In genomic region chr1:15703562-15703961, GRCh38 we compare ENCODE assay signal across 9 cellular contexts. TPM values are rescaled to one million over a fixed set of nuclear protein-coding genes. Genes with fewer than 3 reads are reported as not detected.
DNase-seq lines count a peak whose midpoint lies in the region; ATAC-seq, FAIRE-seq and TF ChIP-seq lines count a peak whose summit lies in the region.
"Had no signal": no experiment of that assay in that cellular context is flagged by ENCODE, and none has a peak within 500 bp of the region (broad histone marks: within the 10 kb centered on the region; RNA-seq: fewer than 3 reads in every experiment).

No MANE protein-coding gene starts in this region.

- H3K27me3 ChIP-seq in K562 (ENCODE audit: control insufficient read depth in 2 of 2, insufficient read depth in 2 of 2, low read length in 2 of 2) (no peaks in the 10 kb centered on the region), right atrium auricular region (no peaks in the 10 kb centered on the region)

- no peak overlapping the region for H3K4me3 Mint-ChIP-seq in endothelial cell (ENCODE audit: unreplicated experiment)

- no peak for FAIRE-seq in K562 (lab: Jason Lieb, UNC)

- in situ Hi-C loops in K562 (cut with MboI), result no loop called here

- H3K79me2 ChIP-seq in K562 (ENCODE audit: control insufficient read depth, insufficient read depth, low read length), result peaks cover 56% of the 10 kb centered on the region

- H3K27ac Mint-ChIP-seq in endothelial cell (ENCODE audit: unreplicated experiment), result no peak overlapping the region

- no peak overlapping the region; the same call in 2 of the 3 replicates for H3K27ac ChIP-seq in K562 (ENCODE audit: extremely low read depth, low read depth, low read length)
- H3K27ac ChIP-seq in right atrium auricular region, result peak overlapping the region; percentile 80 to 88

- no peaks in the 10 kb centered on the region for H3K9me1 ChIP-seq in K562 (ENCODE audit: control insufficient read depth, insufficient read depth, low read length)

- peaks cover 7% of the 10 kb centered on the region for H3K36me3 Mint-ChIP-seq in endothelial cell (ENCODE audit: low read depth, unreplicated experiment)

- CTCF ChIA-PET in K562 (lab: Yijun Ruan, JAX; ENCODE audit: low intra/inter-chr PET ratio), result no interaction called here

- peaks cover 27% of the 10 kb centered on the region for H3K4me1 Mint-ChIP-seq in endothelial cell (ENCODE audit: unreplicated experiment)

- peak; percentile 47 for ATAC-seq in K562
- ATAC-seq in HG02840 (IDR thresholded peaks at IDR 0.05; ENCODE audit: low FRiP score, unreplicated experiment), result no peak

- BruUV-seq in K562 (replicated peaks; lab: Mats Ljungman, UMichigan), result no TSS peak

- no peak for TF ChIP-seq EP300 in K562 (IDR thresholded peaks at IDR 0.05; ENCODE audit: low read length)

- peaks cover 24% of the 10 kb centered on the region; the same call in 2 of the 3 replicates for H3K36me3 ChIP-seq in K562 (ENCODE audit: control insufficient read depth, insufficient read depth, low read length)
- no peaks in the 10 kb centered on the region for H3K36me3 ChIP-seq in right atrium auricular region

- POLR2A ChIA-PET in K562 (lab: Yijun Ruan, JAX), result interaction anchor here (0.6 kb wide), 1 partner anchor 287 kb away, joined by 3 read pairs; no protein-coding TSS in a partner anchor

- TF ChIP-seq CTCF in K562 (IDR thresholded peaks at IDR 0.05 in 2 of 3, conservative IDR thresholded peaks at IDR 0.05 in 1 of 3; ENCODE audit: insufficient read depth in 2 of 3, low read depth in 1 of 3, low read length in 3 of 3) (no peak), right atrium auricular region (IDR thresholded peaks at IDR 0.05) (no peak), retinal pigment epithelial cell (conservative IDR thresholded peaks at IDR 0.05; ENCODE audit: low read depth, low read length) (no peak), endothelial cell (IDR thresholded peaks at IDR 0.05; ENCODE audit: unreplicated experiment) (no peak)

- no peak overlapping the region for H3K4me3 ChIP-seq in K562
- peak overlapping the region in 1 of 2 donors; percentile 1 for H3K4me3 ChIP-seq in right atrium auricular region
- peak overlapping the region; percentile 14 for H3K4me3 ChIP-seq in retinal pigment epithelial cell (ENCODE audit: low read length)

- peaks cover 7% of the 10 kb centered on the region for H4K20me1 ChIP-seq in K562 (replicated peaks; ENCODE audit: control insufficient read depth, insufficient read depth, low read length)

- WGBS in K562 (ENCODE audit: insufficient coverage, low coverage, missing lambda C conversion rate), result 74% methylated on average over 9 of the region's 9 CpGs

- peak overlapping the region in 1 of 2 experiments; percentile 66; a peak in 2 of 4 replicates for H3K9ac ChIP-seq in K562 (ENCODE audit: insufficient read depth in 1 of 2, low read depth in 2 of 2, low read length in 2 of 2)

- DNase-seq in EL (peak; percentile 87), K562 (ENCODE audit: extremely low read depth in 1 of 4, low spot score in 3 of 4) (no peak), right atrium auricular region (ENCODE audit: low spot score) (peak; percentile 86), retinal pigment epithelial cell (ENCODE audit: low read depth) (peak; percentile 94), GOT3 (lab: John Stamatoyannopoulos, UW) (no peak), endothelial cell (ENCODE audit: low spot score) (no peak)
- no peak for DNase-seq in stimulated activated CD4-positive, alpha-beta T cell treated with anti-CD3 and anti-CD28 coated beads, Interleukin-4, amount 100 ng/mL, for 1 hour
- DNase-seq: NCI-H510A had no signal

- H3K9me3 Mint-ChIP-seq in endothelial cell (ENCODE audit: unreplicated experiment), result no peaks in the 10 kb centered on the region

- no peak for TF ChIP-seq RAD21 in K562 (CRISPR knock-in tag; conservative IDR thresholded peaks at IDR 0.05 in 1 of 2, IDR thresholded peaks at IDR 0.05 in 1 of 2)

- H3K9me3 ChIP-seq in K562 (replicated peaks; ENCODE audit: control insufficient read depth, insufficient read depth, low read depth, low read length) (no peaks in the 10 kb centered on the region), right atrium auricular region (no peaks in the 10 kb centered on the region)

- peaks cover 0 to 11% of the 10 kb centered on the region in 2 experiments; a peak in 2 of 5 replicates for H3K4me1 ChIP-seq in K562 (replicated peaks in 1 of 2; ENCODE audit: control insufficient read depth in 2 of 2, insufficient read depth in 2 of 2, low read length in 2 of 2)
- peaks cover 0 to 75% of the 10 kb centered on the region in 2 donors for H3K4me1 ChIP-seq in right atrium auricular region

- intact Hi-C loops in K562 (cut with micrococcal nuclease), result no loop called here

- H2AFZ ChIP-seq in K562 (ENCODE audit: low read depth, low read length), result no peak overlapping the region

- H3K4me2 ChIP-seq in K562 (ENCODE audit: insufficient read depth, low read length), result no peak overlapping the region

- TF ChIP-seq POLR2A in K562 (conservative IDR thresholded peaks at IDR 0.05), result no peak

- H3K27me3 Mint-ChIP-seq in endothelial cell (ENCODE audit: unreplicated experiment), result no peaks in the 10 kb centered on the region

RNA-seq across cellular contexts. Expression of gene PLEKHM2, which starts 19.4 kb away (rescaled TPM):
- total RNA-seq in K562 (2011; cell fraction: chromatin; rRNA removed; ENCODE audit: low replicate concordance), result 33.4 and 106 TPM in 2 replicates
- total RNA-seq in K562 (2011; cell fraction: nucleolus; rRNA removed), result 69.5 and 71.2 TPM in 2 replicates
- total RNA-seq in K562 (2011; cell fraction: nucleoplasm; rRNA removed), result 36.4 and 44.3 TPM in 2 replicates
- 28.6 and 36.7 TPM in 2 replicates for total RNA-seq in K562 (2014; rRNA removed)
- total RNA-seq in K562 (2014; rRNA removed; fragmentation: Illumina TruSeq; extraction: Trizol), result 7.8 and 15.6 TPM in 2 replicates
- 33.2 and 34.3 TPM in 2 replicates for total RNA-seq in K562 (2015; rRNA removed; fragmentation: Illumina TruSeq; extraction: Trizol)
- 63.7 and 65.3 TPM in 2 replicates for total RNA-seq in K562 (2021)
- 34.9 and 54.1 TPM in 2 replicates for polyA plus RNA-seq in K562 (2011; rRNA removed)
- polyA plus RNA-seq in K562 (2011; cell fraction: cytosol; rRNA removed), result 50.7 and 63.4 TPM in 2 replicates
- 122 and 150 TPM in 2 replicates for polyA plus RNA-seq in K562 (2011; cell fraction: nucleus; rRNA removed)
- polyA plus RNA-seq in K562 (2012), result 43.7 and 66.8 TPM in 2 replicates
- polyA plus RNA-seq in K562 (2014; fragmentation: Illumina TruSeq; extraction: Trizol), result 35.1 and 47.8 TPM in 2 replicates
- under 1 TPM; 0.27 to 0.78 TPM for polyA plus RNA-seq in K562 (2014; fragmentation: Nextera tagmentation; extraction: Ambion mirVana)
- polyA plus RNA-seq in K562 (2014; rRNA removed), result 41.1 and 42.7 TPM in 2 replicates
- 17.2 and 24.3 TPM in 2 replicates for polyA minus RNA-seq in K562 (2011; rRNA and poly(A)+ RNA removed)
- polyA minus RNA-seq in K562 (2011; cell fraction: cytosol; rRNA and poly(A)+ RNA removed), result 35.5 and 58.1 TPM in 2 replicates
- 17.6 and 24.7 TPM in 2 replicates for polyA minus RNA-seq in K562 (2011; cell fraction: nucleus; rRNA and poly(A)+ RNA removed)
- total RNA-seq in right atrium auricular region, result 10 to 100 TPM; 53.6 to 78.1 TPM
- 82.3 TPM for total RNA-seq in endothelial cell (ENCODE audit: unreplicated experiment)

RNA-seq across cellular contexts. Expression of gene SLC25A34, which starts 32.5 kb away (rescaled TPM):
- total RNA-seq in K562 (2011; cell fraction: chromatin; rRNA removed; ENCODE audit: low replicate concordance), result 0.86 and 1.9 TPM in 2 replicates
- 1.1 and 1.8 TPM in 2 replicates for total RNA-seq in K562 (2011; cell fraction: nucleolus; rRNA removed)
- total RNA-seq in K562 (2011; cell fraction: nucleoplasm; rRNA removed), result 1.1 and 1.6 TPM in 2 replicates
- 0.41 and 0.78 TPM in 2 replicates for total RNA-seq in K562 (2014; rRNA removed)
- total RNA-seq in K562 (2014; rRNA removed; fragmentation: Illumina TruSeq; extraction: Trizol), result 0.06 and 0.11 TPM in 2 replicates
- 0.26 and 0.43 TPM in 2 replicates for total RNA-seq in K562 (2015; rRNA removed; fragmentation: Illumina TruSeq; extraction: Trizol)
- 0.13 and 0.16 TPM in 2 replicates for total RNA-seq in K562 (2021)
- 0.24 and 0.31 TPM in 2 replicates for polyA plus RNA-seq in K562 (2011; rRNA removed)
- polyA plus RNA-seq in K562 (2011; cell fraction: cytosol; rRNA removed), result 0.18 and 0.34 TPM in 2 replicates
- polyA plus RNA-seq in K562 (2011; cell fraction: nucleus; rRNA removed), result 0.94 and 1.9 TPM in 2 replicates
- 0.25 and 0.55 TPM in 2 replicates for polyA plus RNA-seq in K562 (2012)
- polyA plus RNA-seq in K562 (2014; fragmentation: Illumina TruSeq; extraction: Trizol), result 0.16 and 0.21 TPM in 2 replicates
- under 1 TPM; 0.01 to 0.03 TPM for polyA plus RNA-seq in K562 (2014; fragmentation: Nextera tagmentation; extraction: Ambion mirVana)
- polyA plus RNA-seq in K562 (2014; rRNA removed), result 0.22 and 0.57 TPM in 2 replicates
- 0.12 and 0.35 TPM in 2 replicates for polyA minus RNA-seq in K562 (2011; rRNA and poly(A)+ RNA removed)
- polyA minus RNA-seq in K562 (2011; cell fraction: cytosol; rRNA and poly(A)+ RNA removed), result not detected in 2 replicates
- 0.40 and 0.78 TPM in 2 replicates for polyA minus RNA-seq in K562 (2011; cell fraction: nucleus; rRNA and poly(A)+ RNA removed)
- total RNA-seq in right atrium auricular region, result 10 to 100 TPM in 1 of 2 donors, 1 to 10 TPM in 1; 4.2 to 16.1 TPM
- 3.5 TPM for total RNA-seq in endothelial cell (ENCODE audit: unreplicated experiment)

RNA-seq across cellular contexts. Expression of gene TMEM82, which starts 38.7 kb away (rescaled TPM):
- not detected in 2 replicates for total RNA-seq in K562 (2011; cell fraction: chromatin; rRNA removed; ENCODE audit: low replicate concordance)
- not detected in 2 replicates for total RNA-seq in K562 (2011; cell fraction: nucleolus; rRNA removed)
- not detected in 2 replicates for total RNA-seq in K562 (2011; cell fraction: nucleoplasm; rRNA removed)
- total RNA-seq in K562 (2014; rRNA removed) (not detected in 2 replicates), K562 (2014; rRNA removed; fragmentation: Illumina TruSeq; extraction: Trizol) (not detected in 2 replicates), K562 (2015; rRNA removed; fragmentation: Illumina TruSeq; extraction: Trizol) (not detected in 2 replicates), K562 (2021) (not detected in 2 replicates), right atrium auricular region (not detected), endothelial cell (ENCODE audit: unreplicated experiment) (not detected)
- polyA plus RNA-seq in K562 (2011; rRNA removed) (not detected in 2 replicates), K562 (2014; fragmentation: Illumina TruSeq; extraction: Trizol) (not detected in 2 replicates), K562 (2014; fragmentation: Nextera tagmentation; extraction: Ambion mirVana) (not detected), K562 (2014; rRNA removed) (not detected in 2 replicates)
- not detected in 2 replicates for polyA plus RNA-seq in K562 (2011; cell fraction: cytosol; rRNA removed)
- polyA plus RNA-seq in K562 (2011; cell fraction: nucleus; rRNA removed), result not detected in 2 replicates
- not detected in 2 replicates for polyA plus RNA-seq in K562 (2012)
- not detected in 2 replicates for polyA minus RNA-seq in K562 (2011; rRNA and poly(A)+ RNA removed)
- not detected in 2 replicates for polyA minus RNA-seq in K562 (2011; cell fraction: cytosol; rRNA and poly(A)+ RNA removed)
- polyA minus RNA-seq in K562 (2011; cell fraction: nucleus; rRNA and poly(A)+ RNA removed), result not detected in 2 replicates

RNA-seq across cellular contexts. Expression of gene FBLIM1, which starts 55.0 kb away (rescaled TPM):
- 0.16 TPM in 1 of 2 replicates, not detected in the other for total RNA-seq in K562 (2011; cell fraction: chromatin; rRNA removed; ENCODE audit: low replicate concordance)
- 0.50 TPM in 1 of 2 replicates, not detected in the other for total RNA-seq in K562 (2011; cell fraction: nucleolus; rRNA removed)
- 0.31 TPM in 1 of 2 replicates, not detected in the other for total RNA-seq in K562 (2011; cell fraction: nucleoplasm; rRNA removed)
- 0.04 TPM in 1 of 2 replicates, not detected in the other for total RNA-seq in K562 (2014; rRNA removed)
- not detected in 2 replicates for total RNA-seq in K562 (2014; rRNA removed; fragmentation: Illumina TruSeq; extraction: Trizol)
- total RNA-seq in K562 (2015; rRNA removed; fragmentation: Illumina TruSeq; extraction: Trizol), result not detected in 2 replicates
- total RNA-seq in K562 (2021), result 0.18 and 0.24 TPM in 2 replicates
- 0.14 and 0.43 TPM in 2 replicates for polyA plus RNA-seq in K562 (2011; rRNA removed)
- 0.09 and 0.63 TPM in 2 replicates for polyA plus RNA-seq in K562 (2011; cell fraction: cytosol; rRNA removed)
- 0.10 and 0.20 TPM in 2 replicates for polyA plus RNA-seq in K562 (2011; cell fraction: nucleus; rRNA removed)
- polyA plus RNA-seq in K562 (2012), result 0.04 and 0.48 TPM in 2 replicates
- polyA plus RNA-seq in K562 (2014; fragmentation: Illumina TruSeq; extraction: Trizol), result not detected in 2 replicates
- polyA plus RNA-seq in K562 (2014; fragmentation: Nextera tagmentation; extraction: Ambion mirVana), result not detected
- polyA plus RNA-seq in K562 (2014; rRNA removed), result not detected in 2 replicates
- 0.11 and 0.27 TPM in 2 replicates for polyA minus RNA-seq in K562 (2011; rRNA and poly(A)+ RNA removed)
- polyA minus RNA-seq in K562 (2011; cell fraction: cytosol; rRNA and poly(A)+ RNA removed), result not detected in 2 replicates
- polyA minus RNA-seq in K562 (2011; cell fraction: nucleus; rRNA and poly(A)+ RNA removed), result 0.56 TPM in 1 of 2 replicates, not detected in the other
- total RNA-seq in right atrium auricular region, result 100 to 1,000 TPM in 1 of 2 donors, 10 to 100 TPM in 1; 66.6 to 124 TPM
- 198 TPM for total RNA-seq in endothelial cell (ENCODE audit: unreplicated experiment)

Comparison
In these comparisons a context has a peak if more than half of its experiments do, and no peak if none do; other contexts are left out.
1. DNase-seq: peak in EL (single experiment), right atrium auricular region (single experiment) and retinal pigment epithelial cell (single experiment); none in K562 (0 of 4), GOT3 (single experiment), endothelial cell (single experiment) and stimulated activated CD4-positive, alpha-beta T cell treated with anti-CD3 and anti-CD28 coated beads, Interleukin-4, amount 100 ng/mL, for 1 hour (single experiment).